Comparison of ENCODE assay signal across 11 cellular contexts in genomic region chr5:61357745-61358144, GRCh38. TPM values are rescaled to one million over a fixed set of nuclear protein-coding genes. Genes with fewer than 3 reads are reported as not detected.
DNase-seq lines count a peak whose midpoint lies in the region; ATAC-seq, FAIRE-seq and TF ChIP-seq lines count a peak whose summit lies in the region.
"Had no signal": no experiment of that assay in that cellular context is flagged by ENCODE, and none has a peak within 500 bp of the region (broad histone marks: within the 10 kb centered on the region; RNA-seq: fewer than 3 reads in every experiment).

No MANE protein-coding gene starts in this region.

- TF ChIP-seq RAD21 in HCT116 (IDR thresholded peaks at IDR 0.05; ENCODE audit: low read depth) = peak; percentile 50; the same call in 1 of the 2 replicates

- H3K36me3 Mint-ChIP-seq in Caco-2 (ENCODE audit: insufficient read depth, unreplicated experiment) = peaks cover 6% of the 10 kb centered on the region

- H3K4me3 ChIP-seq in Caco-2 (ENCODE audit: low read depth, low read length) = no peak overlapping the region
- H3K4me3 ChIP-seq in HCT116 (replicated peaks in 1 of 2; ENCODE audit: low read depth in 1 of 2, low read length in 2 of 2) = no peak overlapping the region
- no peak overlapping the region for H3K4me3 ChIP-seq in WI38 (ENCODE audit: low read depth, low read length)
- H3K4me3 ChIP-seq in kidney (ENCODE audit: low read length in 2 of 2) = no peak overlapping the region

- H3K27ac ChIP-seq in HCT116 (ENCODE audit: low read depth, low read length) (no peak overlapping the region), kidney (ENCODE audit: low read depth in 2 of 2, low read length in 2 of 2) (no peak overlapping the region)

- peaks cover 59% of the 10 kb centered on the region for H3K79me2 ChIP-seq in HCT116 (ENCODE audit: insufficient read depth, low read length)

- H3K4me2 ChIP-seq in HCT116 (ENCODE audit: low read length) = no peak overlapping the region

- no peak overlapping the region for H3K4me3 Mint-ChIP-seq in Caco-2 (ENCODE audit: unreplicated experiment)

- no peaks in the 10 kb centered on the region for H3K9me2 ChIP-seq in HCT116 (ENCODE audit: insufficient read depth)

- intact Hi-C loops in Caco-2 (cut with micrococcal nuclease; ENCODE audit: unreplicated experiment) = no loop called here
- intact Hi-C loops in HCT116 (cut with micrococcal nuclease) = no loop called here
- intact Hi-C loops in left colon (cut with DNase I, micrococcal nuclease) = no loop called here
- intact Hi-C loops in kidney (cut with DNase I) = no loop called here

- no peaks in the 10 kb centered on the region for H4K20me1 ChIP-seq in HCT116 (ENCODE audit: insufficient read depth)

- no peak for TF ChIP-seq POLR2A in HCT116 (IDR thresholded peaks at IDR 0.05; ENCODE audit: borderline replicate concordance, extremely low read depth, insufficient read depth, insufficient read length)

- H3K27ac Mint-ChIP-seq in Caco-2 (ENCODE audit: unreplicated experiment) = no peak overlapping the region

- RAD21 ChIA-PET in HCT116 (lab: Charles Lee; ENCODE audit: low non-redundant PET in 1 of 2, low total read pairs in 2 of 2, uncharacterized antibody in 2 of 2, unreplicated experiment in 2 of 2) = interaction anchor here (0.7 kb wide), 2 partner anchors 20 to 50 kb away, joined by 3 read pairs; no protein-coding TSS in a partner anchor

- TF ChIP-seq CTCF in Caco-2 (IDR thresholded peaks at IDR 0.05; ENCODE audit: insufficient read depth in 1 of 2, low read depth in 1 of 2, low read length in 1 of 2, severe bottlenecking in 1 of 2, unreplicated experiment in 1 of 2) (peak; percentile 32 to 46), HCT116 (IDR thresholded peaks at IDR 0.05 in 2 of 3, conservative IDR thresholded peaks at IDR 0.05 in 1 of 3; ENCODE audit: borderline replicate concordance in 1 of 3, insufficient read depth in 1 of 3, low read depth in 2 of 3, low read length in 2 of 3) (peak; percentile 8 to 77 (median 64); a peak in 4 of 6 replicates), WI38 (IDR thresholded peaks at IDR 0.05; ENCODE audit: low read depth, low read length) (0 out of 2 replicates have a peak, but pooled peaks have one; percentile 4), kidney (IDR thresholded peaks at IDR 0.05; ENCODE audit: borderline replicate concordance, extremely low read depth, insufficient read depth) (no peak)

- H3K9ac ChIP-seq in HCT116 (ENCODE audit: low read length) = no peak overlapping the region
- no peak overlapping the region for H3K9ac ChIP-seq in kidney (ENCODE audit: low read length in 2 of 2)

- H3K36me3 ChIP-seq in Caco-2 (ENCODE audit: control insufficient read depth, insufficient read depth, low read length) = no peaks in the 10 kb centered on the region; the same call in 1 of the 2 replicates
- H3K36me3 ChIP-seq in HCT116 (ENCODE audit: control insufficient read depth in 1 of 2, insufficient read depth in 2 of 2, low read length in 2 of 2) = no peaks in the 10 kb centered on the region
- H3K36me3 ChIP-seq in kidney (ENCODE audit: control insufficient read depth in 1 of 2, insufficient read depth in 2 of 2, low read length in 2 of 2) = no peaks in the 10 kb centered on the region

- H3K4me1 Mint-ChIP-seq in Caco-2 (ENCODE audit: low read depth, unreplicated experiment) = peaks cover 7% of the 10 kb centered on the region

- H3K9me3 Mint-ChIP-seq in Caco-2 (ENCODE audit: unreplicated experiment) = no peaks in the 10 kb centered on the region

- H3K9me3 ChIP-seq in Caco-2 = peaks cover 6% of the 10 kb centered on the region
- peaks cover 0 to 9% of the 10 kb centered on the region in 2 experiments; a peak in 2 of 4 replicates for H3K9me3 ChIP-seq in HCT116 (ENCODE audit: control insufficient read depth in 1 of 2, insufficient read depth in 1 of 2, low read depth in 1 of 2, low read length in 2 of 2)
- H3K9me3 ChIP-seq in kidney (ENCODE audit: control insufficient read depth in 1 of 2, low read length in 2 of 2) = no peaks in the 10 kb centered on the region

- H3K4me1 ChIP-seq in Caco-2 (no peaks in the 10 kb centered on the region), HCT116 (ENCODE audit: control insufficient read depth in 1 of 2, insufficient read depth in 2 of 2, low read length in 2 of 2) (no peaks in the 10 kb centered on the region), kidney (ENCODE audit: control insufficient read depth in 1 of 2, insufficient read depth in 1 of 2, low read depth in 1 of 2, low read length in 2 of 2) (peaks cover 0 to 3% of the 10 kb centered on the region in 2 donors)

- POLR2A ChIA-PET in Caco-2 (lab: Charles Lee) = no interaction called here
- POLR2A ChIA-PET in HCT116 (lab: Charles Lee) = no interaction called here

- peak in 1 of 2 experiments; percentile 32 for DNase-seq in Caco-2
- peak; percentile 36 for DNase-seq in HCT116 (ENCODE audit: low read depth, low spot score)
- no peak for DNase-seq in left colon
- DNase-seq in NCI-H2107 treated with DMSO at 0.1 percent for 48 hours (lab: John Stamatoyannopoulos, UW; ENCODE audit: unreplicated experiment) = no peak
- DNase-seq in kidney = no peak
- DNase-seq in amygdala (lab: John Stamatoyannopoulos, UW) = no peak
- DNase-seq: central memory CD4-positive, alpha-beta T cell; NCI-H774; retina had no signal

- H2AFZ ChIP-seq in HCT116 (ENCODE audit: low read depth, low read length, poor library complexity, severe bottlenecking) = no peak overlapping the region

- H3K27me3 Mint-ChIP-seq in Caco-2 (ENCODE audit: insufficient read depth, unreplicated experiment) = no peaks in the 10 kb centered on the region

- ATAC-seq in HCT116 (no peak), left colon (peak; percentile 44), HG03135 (IDR thresholded peaks at IDR 0.05; ENCODE audit: unreplicated experiment) (no peak)

- no TSS peak for BruUV-seq in Caco-2 (replicated peaks; lab: Mats Ljungman, UMichigan)
- no TSS peak for BruUV-seq in HCT116 (replicated peaks; lab: Mats Ljungman, UMichigan)

- CTCF ChIA-PET in Caco-2 (lab: Charles Lee) = no interaction called here
- CTCF ChIA-PET in HCT116 (lab: Charles Lee) = interaction anchor here (1.1 kb wide), 1 partner anchor 399 kb away, joined by 3 read pairs; no protein-coding TSS in a partner anchor

- H3K27me3 ChIP-seq in Caco-2 (replicated peaks; ENCODE audit: control insufficient read depth, insufficient read depth, low read length) = no peaks in the 10 kb centered on the region
- no peaks in the 10 kb centered on the region for H3K27me3 ChIP-seq in HCT116 (ENCODE audit: insufficient read depth, low read length)

- FAIRE-seq in kidney (lab: Jason Lieb, UNC) = no peak

TF ChIP-seq in HCT116, 20 proteins besides CTCF, POLR2A, EP300 and RAD21:
- 0 out of 2 replicates have a peak, but pooled peaks have one; percentile 31 for TF ChIP-seq CBX3 (IDR thresholded peaks at IDR 0.05; ENCODE audit: low read depth)
- TF ChIP-seq YY1 (IDR thresholded peaks at IDR 0.05; ENCODE audit: extremely low read depth, insufficient replicate concordance, low read depth, low read length) = no peak
- no peak for TF ChIP-seq TCF7L2 (IDR thresholded peaks at IDR 0.05; ENCODE audit: borderline replicate concordance, extremely low read depth, insufficient read depth, insufficient read length)

RNA-seq across cellular contexts. Expression of gene ZSWIM6, which starts 25.7 kb away (rescaled TPM):
- 10.0 and 10.7 TPM in 2 replicates for total RNA-seq in Caco-2 (2022)
- 7.4 TPM for total RNA-seq in HCT116 (2021; ENCODE audit: unreplicated experiment)
- 3.5 and 4.0 TPM in 2 replicates for polyA plus RNA-seq in HCT116 (2012)
- 10 to 100 TPM; 22.5 to 27.1 TPM for total RNA-seq in left colon
- 20.3 TPM for total RNA-seq in kidney
- 2.9 TPM for polyA plus RNA-seq in kidney (ENCODE audit: insufficient read depth, low read depth, low replicate concordance)
